Comparison of ENCODE assay signal across 13 cellular contexts in genomic region chr7:50591480-50592438, GRCh38. TPM values are rescaled to one million over a fixed set of nuclear protein-coding genes. Genes with fewer than 3 reads are reported as not detected.
A peak's percentile ranks its signal among the peaks of the same experiment; 100 is the strongest.
DNase-seq lines count a peak whose midpoint lies in the region; ATAC-seq and TF ChIP-seq lines count a peak whose summit lies in the region.
"Had no signal": no experiment of that assay in that cellular context is flagged by ENCODE, and none has a peak within 500 bp of the region (broad histone marks: within the 10 kb centered on the region; RNA-seq: fewer than 3 reads in every experiment).

No MANE protein-coding gene starts in this region.

- H3K27ac ChIP-seq in SK-N-SH (ENCODE audit: low read depth in 2 of 2, low read length in 1 of 2): no peak overlapping the region
- H3K27ac ChIP-seq: thoracic aorta had no signal

- H3K9ac ChIP-seq in SK-N-SH: no peak overlapping the region

- H3K9me3 ChIP-seq in SK-N-SH: no peaks in the 10 kb centered on the region
- H3K9me3 ChIP-seq: thoracic aorta had no signal

- no peaks in the 10 kb centered on the region for H3K9me2 ChIP-seq in SK-N-SH

- peaks cover 0 to 8% of the 10 kb centered on the region in 2 experiments; a peak in 1 of 4 replicates for H3K4me1 ChIP-seq in SK-N-SH (ENCODE audit: control insufficient read depth in 1 of 2, insufficient read depth in 2 of 2, low read depth in 1 of 2, low read length in 1 of 2)

- no peaks in the 10 kb centered on the region for H3K79me2 ChIP-seq in SK-N-SH (ENCODE audit: insufficient read depth)

- H3K36me3 ChIP-seq in SK-N-SH (replicated peaks in 1 of 2; ENCODE audit: control insufficient read depth in 1 of 2, insufficient read depth in 2 of 2, low read length in 1 of 2): peaks cover 2 to 22% of the 10 kb centered on the region in 2 experiments

- H3F3A ChIP-seq in SK-N-SH (replicated peaks; ENCODE audit: insufficient read depth): no peaks in the 10 kb centered on the region

- H3K27me3 ChIP-seq in SK-N-SH (ENCODE audit: insufficient read depth): no peaks in the 10 kb centered on the region

- no peaks in the 10 kb centered on the region for H4K20me1 ChIP-seq in SK-N-SH (ENCODE audit: insufficient read depth)

- H2AFZ ChIP-seq in SK-N-SH (ENCODE audit: low read depth): no peak overlapping the region

- no peak for TF ChIP-seq CTCF in SK-N-SH (IDR thresholded peaks at IDR 0.05)

- DNase-seq in NCI-H1092 (lab: John Stamatoyannopoulos, UW): peak; percentile 63
- DNase-seq in T1000 (lab: John Stamatoyannopoulos, UW): no peak
- DNase-seq in SK-N-SH: no peak
- no peak for DNase-seq in A172 (ENCODE audit: low spot score)
- DNase-seq: activated B cell treated with CpG ODN at 0.5 μM for 24 hours, NCI-H2227 treated with DMSO at 0.1 percent for 48 hours had no signal

- no peak overlapping the region for H3K4me3 ChIP-seq in SK-N-SH (ENCODE audit: low read depth in 2 of 2, low read length in 1 of 2)
- H3K4me3 ChIP-seq: thoracic aorta had no signal

- ATAC-seq in GM18858 (IDR thresholded peaks at IDR 0.05; ENCODE audit: unreplicated experiment) (peak; percentile 46), HG02588 (IDR thresholded peaks at IDR 0.05; ENCODE audit: unreplicated experiment) (peak; percentile 48), esophagus mucosa (peak; percentile 51), HG02852 (IDR thresholded peaks at IDR 0.05; ENCODE audit: unreplicated experiment) (no peak)
- ATAC-seq: HCT116 had no signal

- TF ChIP-seq RAD21 in SK-N-SH (IDR thresholded peaks at IDR 0.05; ENCODE audit: low read length): no peak

- CTCF ChIA-PET in SK-N-SH (lab: Yijun Ruan, JAX): interaction anchor here (1.0 to 1.3 kb wide), 3 partner anchors 11 to 124 kb away, joined by 3 read pairs; no protein-coding TSS in a partner anchor

- 72% methylated on average over 20 of the region's 21 CpGs for WGBS in SK-N-SH (ENCODE audit: low lambda C conversion rate)

- TF ChIP-seq EP300 in SK-N-SH (IDR thresholded peaks at IDR 0.05; ENCODE audit: borderline replicate concordance in 1 of 2, low read depth in 1 of 2, low read length in 1 of 2): no peak

- POLR2A ChIA-PET in SK-N-SH (lab: Yijun Ruan, JAX): no interaction called here

- H3K4me2 ChIP-seq in SK-N-SH: no peak overlapping the region

TF ChIP-seq in SK-N-SH, 30 proteins besides CTCF, POLR2A, EP300 and RAD21:
- TF ChIP-seq CHD2 (IDR thresholded peaks at IDR 0.05; ENCODE audit: low read length, partially characterized antibody): no peak

RNA-seq across cellular contexts. Expression of gene DDC, which starts 26.6 kb away (rescaled TPM):
- total RNA-seq in esophagus mucosa: not detected
- 1.8 and 5.4 TPM in 2 replicates for polyA plus RNA-seq in SK-N-SH (2012; rRNA removed)
- polyA plus RNA-seq in SK-N-SH (2012; cell fraction: cytosol; rRNA removed): 5.0 and 9.3 TPM in 2 replicates
- polyA plus RNA-seq in SK-N-SH (2012; cell fraction: nucleus; rRNA removed): 2.0 and 2.3 TPM in 2 replicates
- total RNA-seq in A172 (2014; rRNA removed; shearing (Covaris generic)): not detected in 2 replicates
- total RNA-seq: activated B cell treated with CpG ODN at 0.5 μM for 24 hours, lung microvascular endothelial cell had no signal
